10 cellular contexts compared by ENCODE assay signal in the genomic region with DNA sequence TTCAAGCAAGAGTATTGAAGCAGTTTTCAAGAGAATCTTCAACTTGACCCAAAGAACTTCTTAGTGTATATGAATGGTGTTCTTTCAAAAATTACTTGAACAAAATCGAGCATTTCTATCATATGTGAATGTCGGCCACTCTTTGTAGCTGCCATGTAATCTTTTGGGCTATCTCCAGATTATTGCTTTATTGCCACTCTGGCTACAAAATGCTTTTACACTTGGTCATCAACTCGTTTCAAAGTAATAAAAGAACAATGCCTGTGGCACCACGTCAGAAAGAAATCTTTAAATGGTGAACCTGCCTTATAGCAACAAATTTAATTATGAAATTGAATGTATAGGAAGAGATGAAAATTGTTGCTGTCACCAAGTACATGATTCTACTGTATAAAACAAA.
"Had no signal": no experiment of that assay in that cellular context is flagged by ENCODE, and none has a peak within 500 bp of the region (broad histone marks: within the 10 kb centered on the region; RNA-seq: fewer than 3 reads in every experiment).

No MANE protein-coding gene starts in this region.

- H3K9me3 ChIP-seq: HAP-1 had no signal

- H3K4me1 Mint-ChIP-seq: IgD-negative memory B cell had no signal

- H2AFZ ChIP-seq: GM23248 had no signal

- H3K27ac ChIP-seq: GM23248, HL-60, KMS-11 had no signal

- ATAC-seq: HCT116, HepG2 had no signal

- H3K4me3 ChIP-seq: GM23248, HAP-1 had no signal

- H3K27me3 Mint-ChIP-seq: IgD-negative memory B cell had no signal

- H3K4me2 ChIP-seq: KMS-11 had no signal

- H3K4me3 Mint-ChIP-seq: IgD-negative memory B cell had no signal

- H3K36me3 Mint-ChIP-seq: IgD-negative memory B cell had no signal

- H3K27ac Mint-ChIP-seq: IgD-negative memory B cell had no signal

- H3K4me1 ChIP-seq: HAP-1 had no signal

- H3K36me3 ChIP-seq: HAP-1 had no signal

- DNase-seq: GM23248, GOT3, H7, KBM-7 had no signal
